Comparison of ENCODE assay signal across 15 cellular contexts in genomic region chr2:189610700-189611099, GRCh38. TPM values are rescaled to one million over a fixed set of nuclear protein-coding genes. Genes with fewer than 3 reads are reported as not detected.
DNase-seq lines count a peak whose midpoint lies in the region; ATAC-seq and TF ChIP-seq lines count a peak whose summit lies in the region.
"Had no signal": no experiment of that assay in that cellular context is flagged by ENCODE, and none has a peak within 500 bp of the region (broad histone marks: within the 10 kb centered on the region; RNA-seq: fewer than 3 reads in every experiment).

No MANE protein-coding gene starts in this region.

- H3K27me3 Mint-ChIP-seq in mesothelial cell of epicardium (ENCODE audit: low read depth) = no peaks in the 10 kb centered on the region
- H3K27me3 Mint-ChIP-seq in nephron progenitor cell (ENCODE audit: low read depth, poor library complexity) = peaks cover 3% of the 10 kb centered on the region

- BruUV-seq in mammary epithelial cell (replicated peaks; lab: Mats Ljungman, UMichigan) = no TSS peak

- H3K9ac ChIP-seq in mammary epithelial cell (ENCODE audit: insufficient read depth, low read length) = no peak overlapping the region

- no peak for ATAC-seq in left ventricle myocardium superior
- ATAC-seq in GM18858 (IDR thresholded peaks at IDR 0.05; ENCODE audit: unreplicated experiment) = no peak
- ATAC-seq: CD8-positive, alpha-beta T cell had no signal

- WGBS in mammary epithelial cell (ENCODE audit: low coverage, missing lambda C conversion rate) = 50% methylated on average over 2 of the region's 2 CpGs

- CTCF ChIA-PET in mammary epithelial cell (lab: Charles Lee; ENCODE audit: low non-redundant PET) = no interaction called here

- H3K27ac Mint-ChIP-seq in mesothelial cell of epicardium (peak overlapping the region; percentile 25), nephron progenitor cell (no peak overlapping the region)
- H3K27ac Mint-ChIP-seq: CD14-positive monocyte; CD8-positive, alpha-beta T cell had no signal

- no peaks in the 10 kb centered on the region for H3K79me2 ChIP-seq in mammary epithelial cell (ENCODE audit: insufficient read depth, low read length)

- peak; percentile 41 for DNase-seq in mammary epithelial cell
- DNase-seq in breast epithelium (ENCODE audit: low spot score in 2 of 2) = no peak
- DNase-seq in epithelial cell of esophagus (ENCODE audit: low read depth) = peak; percentile 52
- DNase-seq in mesothelial cell of epicardium (ENCODE audit: low spot score in 2 of 2, unreplicated experiment in 2 of 2) = no peak
- DNase-seq in H4 (ENCODE audit: low spot score) = no peak
- DNase-seq in left ventricle myocardium superior = no peak
- DNase-seq in nephron progenitor cell = no peak
- DNase-seq: CD8-positive, alpha-beta T cell; COR-L47; DND-41; GDM1 had no signal

- intact Hi-C loops in mammary epithelial cell (cut with micrococcal nuclease) (no loop called here), breast epithelium (cut with DNase I; ENCODE audit: low total_unique reads) (no loop called here), left ventricle myocardium superior (cut with micrococcal nuclease) (no loop called here)

- H3K4me3 Mint-ChIP-seq in mesothelial cell of epicardium (no peak overlapping the region), nephron progenitor cell (no peak overlapping the region)
- H3K4me3 Mint-ChIP-seq: CD14-positive monocyte; CD8-positive, alpha-beta T cell had no signal

- H3K4me3 ChIP-seq in mammary epithelial cell (replicated peaks in 1 of 3; ENCODE audit: insufficient read depth in 1 of 3, low read depth in 2 of 3, low read length in 3 of 3) (no peak overlapping the region), breast epithelium (no peak overlapping the region), epithelial cell of esophagus (ENCODE audit: low read length) (no peak overlapping the region)

- H4K20me1 ChIP-seq in mammary epithelial cell (ENCODE audit: insufficient read depth, low read length) = no peaks in the 10 kb centered on the region

- H3K36me3 Mint-ChIP-seq in mesothelial cell of epicardium (no peaks in the 10 kb centered on the region), nephron progenitor cell (ENCODE audit: low read depth) (no peaks in the 10 kb centered on the region)
- H3K36me3 Mint-ChIP-seq: CD14-positive monocyte; CD8-positive, alpha-beta T cell had no signal

- dilution Hi-C loops in mammary epithelial cell (cut with HindIII; ENCODE audit: low sequenced_read_pairs) = no loop called here

- no peaks in the 10 kb centered on the region for H3K36me3 ChIP-seq in mammary epithelial cell (ENCODE audit: insufficient read depth, low read length)
- no peaks in the 10 kb centered on the region for H3K36me3 ChIP-seq in breast epithelium

- in situ Hi-C loops in mammary epithelial cell (cut with MboI; ENCODE audit: low sequenced_read_pairs in 2 of 2) = no loop called here

- peaks cover 72% of the 10 kb centered on the region for H3K4me1 Mint-ChIP-seq in mesothelial cell of epicardium
- peaks cover 18% of the 10 kb centered on the region for H3K4me1 Mint-ChIP-seq in nephron progenitor cell

- TF ChIP-seq CTCF in mammary epithelial cell (conservative IDR thresholded peaks at IDR 0.05 in 1 of 2, IDR thresholded peaks at IDR 0.05 in 1 of 2; ENCODE audit: extremely low read depth in 1 of 2, insufficient read depth in 1 of 2, low read depth in 1 of 2, low read length in 2 of 2) (no peak), breast epithelium (IDR thresholded peaks at IDR 0.05) (no peak), epithelial cell of esophagus (IDR thresholded peaks at IDR 0.05; ENCODE audit: insufficient read depth, low read depth, low read length, missing control alignments) (no peak), mesothelial cell of epicardium (IDR thresholded peaks at IDR 0.05; ENCODE audit: unreplicated experiment) (no peak), nephron progenitor cell (IDR thresholded peaks at IDR 0.05) (no peak)

- no peak overlapping the region for H3K4me2 ChIP-seq in mammary epithelial cell (ENCODE audit: insufficient read depth, low read depth, low read length)

- H2AFZ ChIP-seq in mammary epithelial cell (ENCODE audit: low read depth, low read length) = no peak overlapping the region

- TF ChIP-seq POLR2A in breast epithelium (IDR thresholded peaks at IDR 0.05) = no peak

- H3K9me3 Mint-ChIP-seq in mesothelial cell of epicardium (no peaks in the 10 kb centered on the region), nephron progenitor cell (no peaks in the 10 kb centered on the region)
- H3K9me3 Mint-ChIP-seq: CD14-positive monocyte; CD8-positive, alpha-beta T cell had no signal

- H3K27me3 ChIP-seq in mammary epithelial cell (ENCODE audit: insufficient read depth, low read length) (no peaks in the 10 kb centered on the region), breast epithelium (no peaks in the 10 kb centered on the region)

- H3K27ac ChIP-seq in mammary epithelial cell (ENCODE audit: insufficient read depth, low read depth, low read length) (no peak overlapping the region), breast epithelium (no peak overlapping the region)
- H3K27ac ChIP-seq: 22Rv1 had no signal

- H3K4me1 ChIP-seq in mammary epithelial cell (ENCODE audit: insufficient read depth, low read length) (peaks cover 8% of the 10 kb centered on the region), breast epithelium (no peaks in the 10 kb centered on the region)

- H3K9me3 ChIP-seq in mammary epithelial cell (replicated peaks; ENCODE audit: insufficient read depth, low read length) (no peaks in the 10 kb centered on the region), breast epithelium (no peaks in the 10 kb centered on the region)

RNA-seq across cellular contexts. Expression of gene SLC40A1, which starts 30.1 kb away (rescaled TPM):
- total RNA-seq in mammary epithelial cell (1 to 10 TPM in 1 of 2 donors, not detected in 1; 3.2 TPM), breast epithelium (100 to 1,000 TPM in 2 of 3 donors, 10 to 100 TPM in 1; 42.2 to 183 (median 162) TPM), mesothelial cell of epicardium (152 to 156 TPM (median 154 TPM) in 3 replicates), left ventricle myocardium superior (57.5 TPM)
- not detected for polyA plus RNA-seq in mammary epithelial cell
- not detected for polyA minus RNA-seq in mammary epithelial cell
- total RNA-seq in H4 (2014; rRNA removed; shearing (Covaris generic)) = 2.2 and 3.8 TPM in 2 replicates
- total RNA-seq: H1 had no signal

RNA-seq across cellular contexts. Expression of gene ASNSD1, which starts 50.6 kb away (rescaled TPM):
- total RNA-seq in mammary epithelial cell (10 to 100 TPM; 24.2 to 43.3 TPM), breast epithelium (10 to 100 TPM; 48.0 to 65.6 (median 54.7) TPM), mesothelial cell of epicardium (37.5 to 41.0 TPM (median 40.1 TPM) in 3 replicates), left ventricle myocardium superior (33.0 TPM)
- 19.1 TPM for polyA plus RNA-seq in mammary epithelial cell
- 26.2 TPM for polyA minus RNA-seq in mammary epithelial cell
- total RNA-seq in H4 (2014; rRNA removed; shearing (Covaris generic)) = 62.1 and 69.1 TPM in 2 replicates

Comparison
In these comparisons a context has a peak if more than half of its experiments do, and no peak if none do; other contexts are left out.
1. DNase-seq: peak in mammary epithelial cell (single experiment) and epithelial cell of esophagus (single experiment); none in breast epithelium (0 of 2), mesothelial cell of epicardium (0 of 2), H4 (single experiment), left ventricle myocardium superior (single experiment) and nephron progenitor cell (single experiment).